Comparison of ENCODE assay signal across 1 cellular context in the genomic region with DNA sequence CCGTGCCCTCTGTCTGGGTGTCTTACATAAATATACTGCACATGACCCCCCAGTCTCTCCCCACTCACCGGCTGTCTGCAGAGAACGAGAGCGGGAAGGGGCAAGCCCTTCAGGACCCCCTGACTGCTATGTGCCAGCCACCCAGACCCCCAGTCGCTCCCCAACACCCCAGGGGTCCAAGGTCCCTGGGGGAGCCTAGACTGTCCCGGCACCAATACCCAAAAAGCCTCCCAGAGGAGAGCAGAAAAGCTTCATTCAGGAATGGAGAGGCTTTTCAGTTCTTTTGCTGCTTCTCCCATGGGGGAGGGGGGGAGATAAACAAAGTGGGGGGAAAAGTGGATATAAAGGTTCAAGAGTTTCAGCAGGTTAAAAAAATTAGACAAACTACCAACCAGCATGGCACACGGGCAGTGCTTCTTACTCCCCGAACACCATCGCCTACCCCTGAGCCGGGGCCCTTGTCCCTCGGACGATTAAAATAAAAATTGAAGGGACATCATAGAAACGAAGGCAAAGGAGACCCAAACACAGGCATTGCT.
A peak's percentile ranks its signal among the peaks of the same experiment; 100 is the strongest.
TF ChIP-seq lines count a peak whose summit lies in the region.

No MANE protein-coding gene starts in this region.

TF ChIP-seq in HepG2, 621 proteins besides CTCF, POLR2A, EP300 and RAD21 (continued from another document):
- TF ChIP-seq, protein P1, sequence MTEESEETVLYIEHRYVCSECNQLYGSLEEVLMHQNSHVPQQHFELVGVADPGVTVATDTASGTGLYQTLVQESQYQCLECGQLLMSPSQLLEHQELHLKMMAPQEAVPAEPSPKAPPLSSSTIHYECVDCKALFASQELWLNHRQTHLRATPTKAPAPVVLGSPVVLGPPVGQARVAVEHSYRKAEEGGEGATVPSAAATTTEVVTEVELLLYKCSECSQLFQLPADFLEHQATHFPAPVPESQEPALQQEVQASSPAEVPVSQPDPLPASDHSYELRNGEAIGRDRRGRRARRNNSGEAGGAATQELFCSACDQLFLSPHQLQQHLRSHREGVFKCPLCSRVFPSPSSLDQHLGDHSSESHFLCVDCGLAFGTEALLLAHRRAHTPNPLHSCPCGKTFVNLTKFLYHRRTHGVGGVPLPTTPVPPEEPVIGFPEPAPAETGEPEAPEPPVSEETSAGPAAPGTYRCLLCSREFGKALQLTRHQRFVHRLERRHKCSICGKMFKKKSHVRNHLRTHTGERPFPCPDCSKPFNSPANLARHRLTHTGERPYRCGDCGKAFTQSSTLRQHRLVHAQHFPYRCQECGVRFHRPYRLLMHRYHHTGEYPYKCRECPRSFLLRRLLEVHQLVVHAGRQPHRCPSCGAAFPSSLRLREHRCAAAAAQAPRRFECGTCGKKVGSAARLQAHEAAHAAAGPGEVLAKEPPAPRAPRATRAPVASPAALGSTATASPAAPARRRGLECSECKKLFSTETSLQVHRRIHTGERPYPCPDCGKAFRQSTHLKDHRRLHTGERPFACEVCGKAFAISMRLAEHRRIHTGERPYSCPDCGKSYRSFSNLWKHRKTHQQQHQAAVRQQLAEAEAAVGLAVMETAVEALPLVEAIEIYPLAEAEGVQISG (CRISPR knock-in tag; IDR thresholded peaks at IDR 0.05) = peak; percentile 5; the same call in 1 of the 2 replicates
- TF ChIP-seq KDM6A (CRISPR knock-in tag; IDR thresholded peaks at IDR 0.05; ENCODE audit: low read depth) = no peak
- TF ChIP-seq, protein P2, sequence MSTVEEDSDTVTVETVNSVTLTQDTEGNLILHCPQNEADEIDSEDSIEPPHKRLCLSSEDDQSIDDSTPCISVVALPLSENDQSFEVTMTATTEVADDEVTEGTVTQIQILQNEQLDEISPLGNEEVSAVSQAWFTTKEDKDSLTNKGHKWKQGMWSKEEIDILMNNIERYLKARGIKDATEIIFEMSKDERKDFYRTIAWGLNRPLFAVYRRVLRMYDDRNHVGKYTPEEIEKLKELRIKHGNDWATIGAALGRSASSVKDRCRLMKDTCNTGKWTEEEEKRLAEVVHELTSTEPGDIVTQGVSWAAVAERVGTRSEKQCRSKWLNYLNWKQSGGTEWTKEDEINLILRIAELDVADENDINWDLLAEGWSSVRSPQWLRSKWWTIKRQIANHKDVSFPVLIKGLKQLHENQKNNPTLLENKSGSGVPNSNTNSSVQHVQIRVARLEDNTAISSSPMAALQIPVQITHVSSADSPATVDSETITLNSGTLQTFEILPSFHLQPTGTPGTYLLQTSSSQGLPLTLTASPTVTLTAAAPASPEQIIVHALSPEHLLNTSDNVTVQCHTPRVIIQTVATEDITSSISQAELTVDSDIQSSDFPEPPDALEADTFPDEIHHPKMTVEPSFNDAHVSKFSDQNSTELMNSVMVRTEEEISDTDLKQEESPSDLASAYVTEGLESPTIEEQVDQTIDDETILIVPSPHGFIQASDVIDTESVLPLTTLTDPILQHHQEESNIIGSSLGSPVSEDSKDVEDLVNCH (CRISPR knock-in tag; IDR thresholded peaks at IDR 0.05) = no peak
